1 cellular context compared by ENCODE assay signal in genomic region chr13:24685314-24685713, GRCh38.
TF ChIP-seq lines count a peak whose summit lies in the region.

No MANE protein-coding gene starts in this region.

TF ChIP-seq in H1, 55 proteins besides CTCF, POLR2A, EP300 and RAD21:
- no peak for TF ChIP-seq SIN3A (conservative IDR thresholded peaks at IDR 0.05 in 1 of 2, IDR thresholded peaks at IDR 0.05 in 1 of 2; ENCODE audit: low read depth in 1 of 2, low read length in 2 of 2)
